In the genomic region with DNA sequence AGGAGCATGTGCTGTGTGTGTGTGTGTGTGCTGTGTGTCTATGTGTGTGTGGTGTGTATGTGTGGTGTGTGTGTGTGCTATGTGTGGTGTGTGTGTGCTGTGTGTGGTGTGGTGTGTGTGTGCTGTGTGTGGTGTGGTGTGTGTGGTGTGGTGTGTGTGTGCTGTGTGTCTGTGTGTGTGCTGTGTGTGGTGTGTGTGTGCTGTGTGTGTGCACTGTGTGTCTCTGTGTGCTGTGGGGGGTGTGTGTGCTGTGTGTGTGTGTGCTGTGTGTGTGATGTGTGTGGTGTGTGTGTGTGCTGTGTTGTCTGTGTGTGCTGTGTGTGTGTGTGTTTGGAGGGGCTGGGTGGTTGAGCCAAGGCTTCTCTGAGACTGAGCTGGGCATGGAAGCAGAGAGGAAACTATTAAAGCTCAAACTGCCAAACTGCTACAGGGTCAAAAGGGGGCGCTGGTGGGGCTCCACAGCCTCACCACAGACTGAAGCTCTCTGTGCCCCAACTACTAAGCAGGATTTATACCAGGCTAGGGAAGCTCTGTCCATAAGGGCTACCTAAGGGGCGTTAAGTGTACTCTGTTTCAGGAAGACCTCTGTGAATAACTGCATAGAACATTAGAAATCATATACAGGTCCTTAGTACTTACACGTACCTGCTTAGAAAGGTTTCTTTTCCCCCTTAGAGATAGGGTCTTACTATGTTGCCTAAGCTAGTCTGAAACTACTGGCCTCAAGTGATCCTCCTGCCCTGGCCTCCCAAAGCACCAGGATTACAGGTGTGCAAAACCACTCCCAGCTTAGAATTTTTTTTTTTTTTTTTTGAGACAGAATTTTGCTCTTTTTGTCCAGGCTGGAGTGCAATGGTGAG, we compare ENCODE assay signal across 1 cellular context.
A peak's percentile ranks its signal among the peaks of the same experiment; 100 is the strongest.
TF ChIP-seq lines count a peak whose summit lies in the region.

No MANE protein-coding gene starts in this region.

TF ChIP-seq in GM12878, 131 proteins besides CTCF, POLR2A, EP300 and RAD21:
- TF ChIP-seq SUZ12 (IDR thresholded peaks at IDR 0.05; ENCODE audit: unreplicated experiment) (no peak), RUNX3 (IDR thresholded peaks at IDR 0.05; ENCODE audit: low read length) (peak; percentile 56), SMC3 (IDR thresholded peaks at IDR 0.05; ENCODE audit: borderline replicate concordance, low read length) (peak; percentile 46; the same call in 1 of the 2 replicates), PAX8 (IDR thresholded peaks at IDR 0.05) (no peak), HDGF (IDR thresholded peaks at IDR 0.05) (peak; percentile 99), YY1 (IDR thresholded peaks at IDR 0.05; ENCODE audit: low read depth, low read length) (0 out of 2 replicates have a peak, but pooled peaks have one; percentile 33)
